Comparison of ENCODE assay signal across 14 cellular contexts in the genomic region with DNA sequence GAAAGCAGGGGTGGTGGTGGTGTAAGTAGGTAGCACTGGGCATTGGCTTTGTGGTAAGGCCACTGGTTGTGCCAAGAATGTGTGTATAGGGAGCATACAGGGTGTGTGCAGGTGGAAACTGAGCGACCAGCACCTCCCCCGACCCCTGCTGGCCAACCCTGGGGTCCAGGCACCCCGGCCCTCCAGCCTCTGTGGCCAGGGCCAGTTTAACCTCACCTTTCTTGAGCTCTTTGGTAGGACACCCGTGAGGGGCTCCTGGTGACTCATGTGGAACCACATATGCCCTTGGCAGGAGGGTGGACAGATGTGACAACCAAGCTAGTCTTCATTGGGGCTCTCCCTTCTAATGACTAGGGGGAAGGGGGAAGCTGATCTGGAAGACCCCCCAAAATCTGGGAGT. TPM values are rescaled to one million over a fixed set of nuclear protein-coding genes. Genes with fewer than 3 reads are reported as not detected.
DNase-seq lines count a peak whose midpoint lies in the region; ATAC-seq and TF ChIP-seq lines count a peak whose summit lies in the region.
"Had no signal": no experiment of that assay in that cellular context is flagged by ENCODE, and none has a peak within 500 bp of the region (broad histone marks: within the 10 kb centered on the region; RNA-seq: fewer than 3 reads in every experiment).

No MANE protein-coding gene starts in this region.

- H3K27ac ChIP-seq in heart right ventricle: peak overlapping the region in 7 of 10 donors; percentile 98 to 100 (median 99)
- peak overlapping the region; percentile 99 for H3K27ac ChIP-seq in lower lobe of right lung
- peak overlapping the region; percentile 97 for H3K27ac ChIP-seq in tibial artery

- DNase-seq in heart right ventricle (no peak), Right ventricle myocardium superior (no peak), lower lobe of right lung (peak; percentile 37), tibial artery (no peak), NCI-H446 (lab: John Stamatoyannopoulos, UW) (no peak)
- no peak for DNase-seq in stimulated activated CD4-positive, alpha-beta T cell treated with anti-CD3 and anti-CD28 coated beads, Interleukin-1b, Interleukin-23, amount 100 ng/mL, for 48 hours
- DNase-seq: activated CD8-positive, alpha-beta T cell treated with anti-CD3 and anti-CD28 coated beads for 36 hours; activated naive CD4-positive, alpha-beta T cell treated with Interleukin-2 at 50 U/mL for 16 hours; NCI-H2081 treated with DMSO at 0.1 percent for 48 hours; stimulated activated CD4-positive, alpha-beta T cell treated with anti-CD3 and anti-CD28 coated beads, Interleukin-2, amount 100 ng/mL, for 24 hours; stimulated activated naive CD8-positive, alpha-beta T cell treated with anti-CD3 and anti-CD28 coated beads, Interleukin-15, Interleukin-2, amounts not matched to agents 100 U/mL and 50 U/mL, for 24 hours had no signal

- intact Hi-C loops in heart right ventricle (cut with DNase I): loop anchor here in 6 of 10 donors (5.0 to 10.0 kb wide), 6 partner anchors 34 to 469 kb away; a partner anchor contains a TSS
- intact Hi-C loops in Right ventricle myocardium superior (cut with DNase I): no loop called here
- intact Hi-C loops in lower lobe of right lung (cut with DNase I): no loop called here
- intact Hi-C loops in tibial artery (cut with DNase I; ENCODE audit: low total_unique reads): loop anchor here (5.0 to 10.0 kb wide), 2 partner anchors 34 to 477 kb away; no protein-coding TSS in a partner anchor

- no peak for TF ChIP-seq CTCF in heart right ventricle (IDR thresholded peaks at IDR 0.05)
- TF ChIP-seq CTCF in lower lobe of right lung (IDR thresholded peaks at IDR 0.05): no peak
- TF ChIP-seq CTCF in tibial artery (IDR thresholded peaks at IDR 0.05): no peak

- H3K4me1 ChIP-seq in heart right ventricle (peaks cover 0 to 34% (median 13%) of the 10 kb centered on the region in 9 donors), lower lobe of right lung (peaks cover 27% of the 10 kb centered on the region), tibial artery (peaks cover 0 to 17% (median 8%) of the 10 kb centered on the region in 4 donors)

- H3K9me3 ChIP-seq in heart right ventricle (no peaks in the 10 kb centered on the region), lower lobe of right lung (no peaks in the 10 kb centered on the region), tibial artery (no peaks in the 10 kb centered on the region)
- H3K9me3 ChIP-seq: A549 had no signal

- H3K4me3 ChIP-seq in heart right ventricle: no peak overlapping the region
- H3K4me3 ChIP-seq in lower lobe of right lung: no peak overlapping the region
- no peak overlapping the region for H3K4me3 ChIP-seq in tibial artery

- H3K27me3 ChIP-seq in heart right ventricle: no peaks in the 10 kb centered on the region
- H3K27me3 ChIP-seq in lower lobe of right lung (ENCODE audit: low read depth): no peaks in the 10 kb centered on the region
- no peaks in the 10 kb centered on the region for H3K27me3 ChIP-seq in tibial artery

- ATAC-seq in heart right ventricle (no peak), Right ventricle myocardium superior (ENCODE audit: poor library complexity) (no peak), lower lobe of right lung (no peak)
- ATAC-seq: activated CD8-positive, alpha-beta T cell treated with anti-CD3 and anti-CD28 coated beads for 36 hours; stimulated activated naive CD8-positive, alpha-beta T cell treated with anti-CD3 and anti-CD28 coated beads, Interleukin-15, Interleukin-2, amounts not matched to agents 100 U/mL and 50 U/mL, for 24 hours had no signal

- 95 to 100% methylated on average over 4 of the region's 4 CpGs for WGBS in heart right ventricle, 2 donors

- H3K36me3 ChIP-seq in heart right ventricle (peaks cover 0 to 14% (median 0%) of the 10 kb centered on the region in 9 donors), lower lobe of right lung (no peaks in the 10 kb centered on the region), tibial artery (peaks cover 0 to 13% (median 0%) of the 10 kb centered on the region in 3 donors)

RNA-seq across cellular contexts. Expression of a gene that starts 19.5 kb away (rescaled TPM):
- total RNA-seq in heart right ventricle (1 to 10 TPM; 3.6 to 8.4 (median 5.6) TPM), Right ventricle myocardium superior (3.3 TPM), lower lobe of right lung (6.4 TPM)
- 1 to 10 TPM; 2.4 to 5.8 TPM for polyA plus RNA-seq in heart right ventricle

RNA-seq across cellular contexts. Expression of a gene that starts 38.5 kb away (rescaled TPM):
- under 1 TPM in 9 of 10 donors, not detected in 1; 0.17 to 0.99 (median 0.61) TPM for total RNA-seq in heart right ventricle
- under 1 TPM; 0.14 to 0.80 TPM for polyA plus RNA-seq in heart right ventricle
- total RNA-seq in Right ventricle myocardium superior: 1.2 TPM
- 317 TPM for total RNA-seq in lower lobe of right lung
- total RNA-seq: activated CD8-positive, alpha-beta T cell treated with anti-CD3 and anti-CD28 coated beads for 36 hours had no signal
- polyA plus RNA-seq: A549 had no signal

RNA-seq across cellular contexts. Expression of a gene that starts 38.6 kb away (rescaled TPM):
- total RNA-seq in heart right ventricle (1 to 10 TPM in 1 of 10 donors, under 1 TPM in 8, not detected in 1; 0.11 to 1.3 (median 0.47) TPM), Right ventricle myocardium superior (0.56 TPM), lower lobe of right lung (131 TPM)
- polyA plus RNA-seq in heart right ventricle: 1 to 10 TPM in 1 of 2 donors, under 1 TPM in 1; 0.16 to 1.3 TPM
- total RNA-seq: activated CD8-positive, alpha-beta T cell treated with anti-CD3 and anti-CD28 coated beads for 36 hours; cerebellum had no signal

RNA-seq across cellular contexts. Expression of a gene that starts 54.2 kb away (rescaled TPM):
- total RNA-seq in heart right ventricle (not detected), Right ventricle myocardium superior (not detected), lower lobe of right lung (not detected)
- polyA plus RNA-seq in heart right ventricle: not detected
- total RNA-seq: activated CD8-positive, alpha-beta T cell treated with anti-CD3 and anti-CD28 coated beads for 36 hours; cerebellum; T-helper 1 cell treated with Interleukin-12 subunit alpha and Interleukin-12 subunit beta and Interleukin-4 antibody, amounts not matched to agents 30 ng/mL and 1 ng/mL, for 36 hours had no signal
- polyA plus RNA-seq: A549 had no signal

RNA-seq across cellular contexts. Expression of a gene that starts 54.3 kb away (rescaled TPM):
- total RNA-seq in heart right ventricle (under 1 TPM in 9 of 10 donors, not detected in 1; 0.05 to 0.49 (median 0.15) TPM), Right ventricle myocardium superior (0.08 TPM), lower lobe of right lung (4.0 TPM)
- under 1 TPM; 0.03 to 0.73 TPM for polyA plus RNA-seq in heart right ventricle
- total RNA-seq: cerebellum; T-helper 1 cell treated with Interleukin-12 subunit alpha and Interleukin-12 subunit beta and Interleukin-4 antibody, amounts not matched to agents 30 ng/mL and 1 ng/mL, for 36 hours had no signal

Comparison
In these comparisons a context has a peak if more than half of its experiments do, and no peak if none do; other contexts are left out.
1. intact Hi-C loops: an anchor here in heart right ventricle (5.0 to 10.0 kb wide) and tibial artery (5.0 to 10.0 kb wide); none called in Right ventricle myocardium superior and lower lobe of right lung.
2. RNA of a gene that starts 38.5 kb away (total RNA-seq): 317 TPM in lower lobe of right lung (single experiment); 1.2 TPM in Right ventricle myocardium superior (single experiment) and 0.17 to 0.99 TPM in heart right ventricle; every median in the first group is over 100 times any median in the second.
3. RNA of a gene that starts 38.6 kb away (total RNA-seq): 131 TPM in lower lobe of right lung (single experiment); 0.56 TPM in Right ventricle myocardium superior (single experiment) and 0.11 to 1.3 TPM in heart right ventricle; every median in the first group is over 10 times any median in the second.
4. Peak in every context shown above with its lines, with median percentiles within 50 percentile points of each other: H3K27ac ChIP-seq.